Comparison of ENCODE assay signal across 27 cellular contexts in the genomic region with DNA sequence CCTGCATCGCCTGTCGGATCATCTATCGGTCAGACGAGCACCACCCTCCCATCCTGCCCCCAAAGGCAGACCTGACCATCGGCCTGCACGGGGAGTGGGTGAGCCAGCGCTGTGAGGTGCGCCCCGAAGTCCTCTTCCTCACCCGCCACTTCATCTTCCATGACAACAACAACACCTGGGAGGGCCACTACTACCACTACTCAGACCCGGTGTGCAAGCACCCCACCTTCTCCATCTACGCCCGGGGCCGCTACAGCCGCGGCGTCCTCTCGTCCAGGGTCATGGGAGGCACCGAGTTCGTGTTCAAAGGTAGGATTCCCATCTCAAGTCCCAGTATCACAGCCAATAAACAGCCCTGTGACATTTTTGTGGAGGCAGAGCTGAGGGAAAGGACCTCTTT.
"Had no signal": no experiment of that assay in that cellular context is flagged by ENCODE, and none has a peak within 500 bp of the region (broad histone marks: within the 10 kb centered on the region; RNA-seq: fewer than 3 reads in every experiment).

No MANE protein-coding gene starts in this region.

- H3K36me3 Mint-ChIP-seq: naive B cell; natural killer cell; stimulated activated effector memory CD8-positive, alpha-beta T cell treated with anti-CD3 and anti-CD28 coated beads, Interleukin-12 subunit alpha, Interleukin-12 subunit beta, amount 100 ng/mL, for 72 hours had no signal

- H3K27ac ChIP-seq: left ventricle myocardium inferior, pancreas, prostate gland, sigmoid colon, spleen, suprapubic skin, thoracic aorta, tibial artery, upper lobe of right lung had no signal

- H3K4me3 Mint-ChIP-seq: mesothelial cell of epicardium; natural killer cell; stimulated activated effector memory CD8-positive, alpha-beta T cell treated with anti-CD3 and anti-CD28 coated beads, Interleukin-12 subunit alpha, Interleukin-12 subunit beta, amount 100 ng/mL, for 72 hours; stimulated activated naive CD8-positive, alpha-beta T cell treated with anti-CD3 and anti-CD28 coated beads, Interleukin-15, Interleukin-2, amounts not matched to agents 100 ng/mL and 50 ng/mL, for 24 hours had no signal

- ATAC-seq: natural killer cell; pancreas; right cardiac atrium; stimulated activated effector memory CD8-positive, alpha-beta T cell treated with anti-CD3 and anti-CD28 coated beads, Interleukin-12 subunit alpha, Interleukin-12 subunit beta, amount 100 ng/mL, for 72 hours; upper lobe of right lung had no signal

- H3K27ac Mint-ChIP-seq: mesothelial cell of epicardium; natural killer cell; stimulated activated effector memory CD8-positive, alpha-beta T cell treated with anti-CD3 and anti-CD28 coated beads, Interleukin-12 subunit alpha, Interleukin-12 subunit beta, amount 100 ng/mL, for 72 hours; stimulated activated naive CD8-positive, alpha-beta T cell treated with anti-CD3 and anti-CD28 coated beads, Interleukin-15, Interleukin-2, amounts not matched to agents 100 ng/mL and 50 ng/mL, for 24 hours had no signal

- H3K27me3 Mint-ChIP-seq: naive B cell; stimulated activated naive CD8-positive, alpha-beta T cell treated with anti-CD3 and anti-CD28 coated beads, Interleukin-15, Interleukin-2, amounts not matched to agents 100 ng/mL and 50 ng/mL, for 24 hours had no signal

- H3K9me3 ChIP-seq: left ventricle myocardium inferior, pancreas, prostate gland, sigmoid colon, spleen, suprapubic skin, thoracic aorta, tibial artery, upper lobe of right lung had no signal

- H3K4me1 ChIP-seq: prostate gland, tibial artery had no signal

- H3K4me3 ChIP-seq: left ventricle myocardium inferior, lung, pancreas, prostate gland, sigmoid colon, spleen, suprapubic skin, thoracic aorta, tibial artery, upper lobe of right lung had no signal

- H3K27me3 ChIP-seq: pancreas, sigmoid colon, spleen, suprapubic skin, tibial artery, upper lobe of right lung had no signal

- DNase-seq: hypothalamus; islet precursor cell; left ventricle myocardium inferior; mesendoderm; naive B cell; natural killer cell; nucleus accumbens; pancreas; posterior cingulate gyrus; retina; sigmoid colon; small intestine; spleen; stimulated activated CD4-positive, alpha-beta T cell treated with anti-CD3 and anti-CD28 coated beads, Interleukin-4, amount 100 ng/mL, for 24 hours; stimulated activated naive CD4-positive, alpha-beta T cell; tibial artery; trophoblast cell; upper lobe of right lung had no signal

- FAIRE-seq: pancreas, small intestine, urothelium cell line had no signal

- H3K36me3 ChIP-seq: prostate gland had no signal

- H3K9me3 Mint-ChIP-seq: mesothelial cell of epicardium; naive B cell; natural killer cell; stimulated activated effector memory CD8-positive, alpha-beta T cell treated with anti-CD3 and anti-CD28 coated beads, Interleukin-12 subunit alpha, Interleukin-12 subunit beta, amount 100 ng/mL, for 72 hours; stimulated activated naive CD8-positive, alpha-beta T cell treated with anti-CD3 and anti-CD28 coated beads, Interleukin-15, Interleukin-2, amounts not matched to agents 100 ng/mL and 50 ng/mL, for 24 hours had no signal
